27 cellular contexts compared by ENCODE assay signal in genomic region chr17:55727920-55728319, GRCh38. TPM values are rescaled to one million over a fixed set of nuclear protein-coding genes. Genes with fewer than 3 reads are reported as not detected.
A peak's percentile ranks its signal among the peaks of the same experiment; 100 is the strongest.
DNase-seq lines count a peak whose midpoint lies in the region; ATAC-seq and TF ChIP-seq lines count a peak whose summit lies in the region.
"Had no signal": no experiment of that assay in that cellular context is flagged by ENCODE, and none has a peak within 500 bp of the region (broad histone marks: within the 10 kb centered on the region; RNA-seq: fewer than 3 reads in every experiment).

No MANE protein-coding gene starts in this region.

- H3K27me3 ChIP-seq in breast epithelium = no peaks in the 10 kb centered on the region
- no peaks in the 10 kb centered on the region for H3K27me3 ChIP-seq in upper lobe of left lung
- H3K27me3 ChIP-seq: pancreas, SJSA1 had no signal

- H3K9me3 ChIP-seq in breast epithelium (no peaks in the 10 kb centered on the region), upper lobe of left lung (no peaks in the 10 kb centered on the region)
- H3K9me3 ChIP-seq: left lung, pancreas, SJSA1 had no signal

- peaks cover 3 to 4% of the 10 kb centered on the region in 2 donors for H3K4me1 ChIP-seq in breast epithelium
- H3K4me1 ChIP-seq in upper lobe of left lung = peaks cover under 1 to 13% (median 7%) of the 10 kb centered on the region in 4 donors
- H3K4me1 ChIP-seq: pancreas had no signal

- ATAC-seq in upper lobe of left lung (ENCODE audit: low FRiP score in 2 of 2) = no peak
- no peak for ATAC-seq in GM21528 (IDR thresholded peaks at IDR 0.05; ENCODE audit: low FRiP score, unreplicated experiment)
- ATAC-seq: activated CD8-positive, alpha-beta T cell treated with anti-CD3 and anti-CD28 coated beads for 36 hours; activated T-helper 17 cell treated with anti-CD3 and anti-CD28 coated beads, Interleukin-2, amount 50 U/mL, for 72 hours; GM23338; left lung; natural killer cell treated with Interleukin-12 subunit alpha and Interleukin-12 subunit beta and Interleukin-15 and Interleukin-18, amount 100 ng/mL, for 72 hours; pancreas had no signal

- H3K9me3 Mint-ChIP-seq in MCF 10A (ENCODE audit: unreplicated experiment) (no peaks in the 10 kb centered on the region), nephron progenitor cell (no peaks in the 10 kb centered on the region), osteocyte (ENCODE audit: unreplicated experiment) (no peaks in the 10 kb centered on the region)
- H3K9me3 Mint-ChIP-seq: activated CD8-positive, alpha-beta T cell treated with anti-CD3 and anti-CD28 coated beads for 36 hours; activated naive CD4-positive, alpha-beta T cell treated with anti-CD3 and anti-CD28 coated beads, Interleukin-2, amount 50 U/mL, for 24 hours; activated T-helper 17 cell treated with anti-CD3 and anti-CD28 coated beads, Interleukin-2, amount 50 U/mL, for 72 hours; CD4-positive, CD25-positive, alpha-beta regulatory T cell; dendritic cell treated with granulocyte-macrophage colony-stimulating factor and Interleukin-4, amounts not matched to agents 40 ng/mL and 50 ng/mL, for 4 days; endodermal cell; GM23338; natural killer cell treated with Interleukin-12 subunit alpha and Interleukin-12 subunit beta and Interleukin-15 and Interleukin-18, amount 100 ng/mL, for 72 hours had no signal

- CTCF ChIA-PET in MCF 10A (lab: Yijun Ruan, JAX) (interaction anchor here (1.6 to 2.8 kb wide), 5 partner anchors 10 to 202 kb away, joined by 4 to 11 read pairs (median 6); no protein-coding TSS in a partner anchor), GM10248 (lab: Yijun Ruan, JAX) (interaction anchor here (2.3 kb wide), 1 partner anchor 9 kb away, joined by 11 read pairs; no protein-coding TSS in a partner anchor)

- H3K4me3 Mint-ChIP-seq in MCF 10A (ENCODE audit: unreplicated experiment) = peak overlapping the region; percentile 63
- no peak overlapping the region for H3K4me3 Mint-ChIP-seq in nephron progenitor cell
- H3K4me3 Mint-ChIP-seq in osteocyte (ENCODE audit: unreplicated experiment) = no peak overlapping the region
- H3K4me3 Mint-ChIP-seq: activated CD8-positive, alpha-beta T cell treated with anti-CD3 and anti-CD28 coated beads for 36 hours; activated naive CD4-positive, alpha-beta T cell treated with anti-CD3 and anti-CD28 coated beads, Interleukin-2, amount 50 U/mL, for 24 hours; activated T-helper 17 cell treated with anti-CD3 and anti-CD28 coated beads, Interleukin-2, amount 50 U/mL, for 72 hours; CD4-positive, CD25-positive, alpha-beta regulatory T cell; dendritic cell treated with granulocyte-macrophage colony-stimulating factor and Interleukin-4, amounts not matched to agents 40 ng/mL and 50 ng/mL, for 4 days; endodermal cell; GM23338; natural killer cell treated with Interleukin-12 subunit alpha and Interleukin-12 subunit beta and Interleukin-15 and Interleukin-18, amount 100 ng/mL, for 72 hours had no signal

- TF ChIP-seq POLR2A in breast epithelium (IDR thresholded peaks at IDR 0.05) (no peak), upper lobe of left lung (IDR thresholded peaks at IDR 0.05) (no peak)

- POLR2A ChIA-PET in MCF 10A (lab: Yijun Ruan, JAX) = no interaction called here
- POLR2A ChIA-PET in GM10248 (lab: Yijun Ruan, JAX) = no interaction called here

- peaks cover 74% of the 10 kb centered on the region for H3K4me1 Mint-ChIP-seq in MCF 10A (ENCODE audit: insufficient read depth, unreplicated experiment)
- H3K4me1 Mint-ChIP-seq in nephron progenitor cell = peaks cover 90% of the 10 kb centered on the region
- H3K4me1 Mint-ChIP-seq in osteocyte (ENCODE audit: unreplicated experiment) = peaks cover 88% of the 10 kb centered on the region
- H3K4me1 Mint-ChIP-seq: activated naive CD4-positive, alpha-beta T cell treated with anti-CD3 and anti-CD28 coated beads, Interleukin-2, amount 50 U/mL, for 24 hours; activated T-helper 17 cell treated with anti-CD3 and anti-CD28 coated beads, Interleukin-2, amount 50 U/mL, for 72 hours; CD4-positive, CD25-positive, alpha-beta regulatory T cell had no signal

- H3K27ac Mint-ChIP-seq in MCF 10A (ENCODE audit: low read depth, unreplicated experiment) (peak overlapping the region; percentile 93), nephron progenitor cell (peak overlapping the region; percentile 75), osteocyte (ENCODE audit: unreplicated experiment) (no peak overlapping the region)
- H3K27ac Mint-ChIP-seq: activated CD8-positive, alpha-beta T cell treated with anti-CD3 and anti-CD28 coated beads for 36 hours; activated naive CD4-positive, alpha-beta T cell treated with anti-CD3 and anti-CD28 coated beads, Interleukin-2, amount 50 U/mL, for 24 hours; activated T-helper 17 cell treated with anti-CD3 and anti-CD28 coated beads, Interleukin-2, amount 50 U/mL, for 72 hours; CD4-positive, CD25-positive, alpha-beta regulatory T cell; dendritic cell treated with granulocyte-macrophage colony-stimulating factor and Interleukin-4, amounts not matched to agents 40 ng/mL and 50 ng/mL, for 4 days; endodermal cell; GM23338; natural killer cell treated with Interleukin-12 subunit alpha and Interleukin-12 subunit beta and Interleukin-15 and Interleukin-18, amount 100 ng/mL, for 72 hours had no signal

- H3K4me3 ChIP-seq in breast epithelium = no peak overlapping the region
- H3K4me3 ChIP-seq in epithelial cell of esophagus (ENCODE audit: low read length) = no peak overlapping the region
- peak overlapping the region in 2 of 4 donors; percentile 50 to 58 for H3K4me3 ChIP-seq in upper lobe of left lung
- H3K4me3 ChIP-seq: GM23338, pancreas, SJSA1 had no signal

- 67 to 71% methylated on average over 1 of the region's 1 CpG for WGBS in upper lobe of left lung, 2 donors

- H3K36me3 Mint-ChIP-seq in MCF 10A (ENCODE audit: insufficient read depth, unreplicated experiment) = peaks cover 4% of the 10 kb centered on the region
- H3K36me3 Mint-ChIP-seq in nephron progenitor cell (ENCODE audit: low read depth) = no peaks in the 10 kb centered on the region
- H3K36me3 Mint-ChIP-seq in osteocyte (ENCODE audit: unreplicated experiment) = no peaks in the 10 kb centered on the region
- H3K36me3 Mint-ChIP-seq: activated naive CD4-positive, alpha-beta T cell treated with anti-CD3 and anti-CD28 coated beads, Interleukin-2, amount 50 U/mL, for 24 hours; CD4-positive, CD25-positive, alpha-beta regulatory T cell; natural killer cell treated with Interleukin-12 subunit alpha and Interleukin-12 subunit beta and Interleukin-15 and Interleukin-18, amount 100 ng/mL, for 72 hours had no signal

- H3K27ac ChIP-seq in breast epithelium (no peak overlapping the region), upper lobe of left lung (peak overlapping the region; percentile 59 to 91 (median 86))
- H3K27ac ChIP-seq: pancreas, SJSA1 had no signal

- no peaks in the 10 kb centered on the region for H3K27me3 Mint-ChIP-seq in MCF 10A (ENCODE audit: insufficient read depth, unreplicated experiment)
- no peaks in the 10 kb centered on the region for H3K27me3 Mint-ChIP-seq in nephron progenitor cell (ENCODE audit: low read depth, poor library complexity)
- no peaks in the 10 kb centered on the region for H3K27me3 Mint-ChIP-seq in osteocyte (ENCODE audit: unreplicated experiment)

- TF ChIP-seq CTCF in MCF 10A (IDR thresholded peaks at IDR 0.05; ENCODE audit: unreplicated experiment) = no peak
- TF ChIP-seq CTCF in breast epithelium (IDR thresholded peaks at IDR 0.05) = no peak
- no peak for TF ChIP-seq CTCF in epithelial cell of esophagus (IDR thresholded peaks at IDR 0.05; ENCODE audit: insufficient read depth, low read depth, low read length, missing control alignments)
- TF ChIP-seq CTCF in nephron progenitor cell (IDR thresholded peaks at IDR 0.05) = no peak
- no peak for TF ChIP-seq CTCF in upper lobe of left lung (IDR thresholded peaks at IDR 0.05)
- no peak for TF ChIP-seq CTCF in osteocyte (IDR thresholded peaks at IDR 0.05)
- no peak for TF ChIP-seq CTCF in GM10248 (IDR thresholded peaks at IDR 0.05; ENCODE audit: control extremely low read depth, extremely low read depth, low read depth, missing control alignments)

- intact Hi-C loops in MCF 10A (cut with micrococcal nuclease) = no loop called here
- intact Hi-C loops in breast epithelium (cut with DNase I; ENCODE audit: low total_unique reads) = no loop called here

- no peak for TF ChIP-seq EP300 in upper lobe of left lung (IDR thresholded peaks at IDR 0.05)

- BruUV-seq in MCF 10A (replicated peaks; lab: Mats Ljungman, UMichigan) = no TSS peak

- H3K36me3 ChIP-seq in breast epithelium (no peaks in the 10 kb centered on the region), upper lobe of left lung (peaks cover 0 to 3% (median 0%) of the 10 kb centered on the region in 4 donors)
- H3K36me3 ChIP-seq: left lung, pancreas, SJSA1 had no signal

- DNase-seq in MCF 10A (ENCODE audit: unreplicated experiment) (no peak), breast epithelium (ENCODE audit: low spot score in 2 of 2) (no peak), epithelial cell of esophagus (ENCODE audit: low read depth) (peak; percentile 49), nephron progenitor cell (no peak), upper lobe of left lung (no peak), osteocyte (ENCODE audit: extremely low spot score, unreplicated experiment) (no peak), GM10248 (ENCODE audit: extremely low spot score) (no peak)
- DNase-seq: 8988T; activated CD4-positive, CD25-positive, alpha-beta regulatory T cell treated with anti-CD3 and anti-CD28 coated beads, Interleukin-2, amount 50 U/mL, for 72 hours; activated CD8-positive, alpha-beta T cell treated with anti-CD3 and anti-CD28 coated beads for 36 hours; amygdala; caudate nucleus; CD4-positive, CD25-positive, alpha-beta regulatory T cell; endodermal cell; left lung; NCI-H1930; NCI-H2227 treated with DMSO at 0.1 percent for 48 hours; pancreas; stimulated activated CD4-positive, alpha-beta T cell treated with anti-CD3 and anti-CD28 coated beads, Interleukin-4, amount 100 ng/mL, for 1 hour had no signal

RNA-seq across cellular contexts. Expression of gene TMEM100, which starts 5.3 kb away (rescaled TPM):
- total RNA-seq in MCF 10A (2022) = 1.1 and 1.7 TPM in 2 replicates
- total RNA-seq in breast epithelium = 10 to 100 TPM in 2 of 3 donors, 1 to 10 TPM in 1; 6.7 to 27.2 (median 20.3) TPM
- total RNA-seq in upper lobe of left lung = 100 to 1,000 TPM in 5 of 6 donors, 10 to 100 TPM in 1; 89.1 to 195 (median 142) TPM
- 3.3 and 3.4 TPM in 2 replicates for total RNA-seq in osteocyte
- total RNA-seq: activated CD8-positive, alpha-beta T cell treated with anti-CD3 and anti-CD28 coated beads for 36 hours; activated T-helper 17 cell treated with anti-CD3 and anti-CD28 coated beads, Interleukin-2, amount 50 U/mL, for 72 hours; CD4-positive, CD25-positive, alpha-beta regulatory T cell; natural killer cell treated with Interleukin-12 subunit alpha and Interleukin-12 subunit beta and Interleukin-15 and Interleukin-18, amount 100 ng/mL, for 72 hours; T-helper 1 cell treated with Interleukin-12 subunit alpha and Interleukin-12 subunit beta and Interleukin-4 antibody, amounts not matched to agents 30 ng/mL and 1 ng/mL, for 36 hours had no signal

RNA-seq across cellular contexts. Expression of gene PCTP, which starts 22.9 kb away (rescaled TPM):
- total RNA-seq in MCF 10A (2022) = 10.2 and 11.9 TPM in 2 replicates
- total RNA-seq in breast epithelium = 10 to 100 TPM; 19.3 to 29.4 (median 25.0) TPM
- total RNA-seq in upper lobe of left lung = 10 to 100 TPM; 13.6 to 28.3 (median 21.9) TPM
- 7.7 and 8.4 TPM in 2 replicates for total RNA-seq in osteocyte

Comparison
In these comparisons a context has a peak if more than half of its experiments do, and no peak if none do; other contexts are left out.
1. H3K27ac ChIP-seq: peak in upper lobe of left lung (4 of 4); none in breast epithelium (0 of 2).